8 cellular contexts compared by ENCODE assay signal in the genomic region with DNA sequence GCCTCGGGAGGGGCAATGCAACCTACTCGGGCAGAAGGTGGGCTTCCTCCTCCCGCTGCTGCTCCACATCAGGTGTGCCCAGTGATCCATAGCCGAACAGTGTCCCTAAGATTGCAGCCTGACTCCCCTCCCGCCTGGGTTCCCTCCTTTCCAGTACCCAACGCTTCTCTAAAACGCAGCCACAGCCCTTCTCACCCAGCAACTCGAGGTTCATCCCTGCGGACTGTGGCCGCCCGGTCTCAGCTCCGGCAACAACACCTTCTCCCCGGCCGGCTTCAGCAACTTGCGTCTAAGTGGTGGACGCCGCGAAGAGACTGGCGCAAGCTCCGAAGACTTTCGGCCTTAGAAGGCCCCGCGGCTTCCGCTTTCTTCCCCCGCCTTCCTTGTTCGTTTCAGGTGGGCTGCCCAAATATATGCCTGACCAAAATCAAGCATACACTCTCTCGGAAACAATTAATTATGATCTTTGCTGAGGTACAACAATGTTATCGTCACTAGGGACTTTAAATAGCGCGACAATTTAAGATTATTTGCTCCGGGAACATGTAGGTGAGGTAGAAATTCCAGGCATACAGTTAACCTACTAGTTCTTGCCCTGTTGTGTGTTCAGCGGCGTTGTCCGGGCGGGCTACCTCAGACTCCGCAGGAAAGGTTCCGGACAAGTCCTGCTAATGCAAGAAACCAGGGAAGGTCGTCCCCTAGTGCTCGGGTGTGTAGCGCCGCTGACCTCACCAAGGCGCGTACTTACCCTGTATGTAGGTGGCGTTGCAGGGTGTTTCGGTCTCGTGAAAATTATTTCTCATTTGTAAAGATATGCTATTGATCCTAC. TPM values are rescaled to one million over a fixed set of nuclear protein-coding genes. Genes with fewer than 3 reads are reported as not detected.
A peak's percentile ranks its signal among the peaks of the same experiment; 100 is the strongest.
DNase-seq lines count a peak whose midpoint lies in the region; TF ChIP-seq lines count a peak whose summit lies in the region.

A gene with protein sequence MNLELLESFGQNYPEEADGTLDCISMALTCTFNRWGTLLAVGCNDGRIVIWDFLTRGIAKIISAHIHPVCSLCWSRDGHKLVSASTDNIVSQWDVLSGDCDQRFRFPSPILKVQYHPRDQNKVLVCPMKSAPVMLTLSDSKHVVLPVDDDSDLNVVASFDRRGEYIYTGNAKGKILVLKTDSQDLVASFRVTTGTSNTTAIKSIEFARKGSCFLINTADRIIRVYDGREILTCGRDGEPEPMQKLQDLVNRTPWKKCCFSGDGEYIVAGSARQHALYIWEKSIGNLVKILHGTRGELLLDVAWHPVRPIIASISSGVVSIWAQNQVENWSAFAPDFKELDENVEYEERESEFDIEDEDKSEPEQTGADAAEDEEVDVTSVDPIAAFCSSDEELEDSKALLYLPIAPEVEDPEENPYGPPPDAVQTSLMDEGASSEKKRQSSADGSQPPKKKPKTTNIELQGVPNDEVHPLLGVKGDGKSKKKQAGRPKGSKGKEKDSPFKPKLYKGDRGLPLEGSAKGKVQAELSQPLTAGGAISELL (minus strand): TSS at position 319 of the 829 bp plus-strand sequence. CDS start 105 bp downstream, at position 214.

- H3K4me1 Mint-ChIP-seq in activated naive CD4-positive, alpha-beta T cell treated with anti-CD3 and anti-CD28 coated beads, Interleukin-2, amount 10 ng/mL, durations not matched to agents 7 days and 5 days, result peaks cover 39% of the 10 kb centered on the region

- peak within 1 kb of the TSS; percentile 97 for H3K27ac ChIP-seq in temporal lobe (ENCODE audit: low read depth, low read length)

- CTCF ChIA-PET in HEK293T (lab: Yijun Ruan, JAX), result interaction anchor here (0.7 to 1.5 kb wide), 2 partner anchors 60 to 132 kb away, joined by 3 to 4 read pairs; no protein-coding TSS in a partner anchor
- CTCF ChIA-PET in activated naive CD4-positive, alpha-beta T cell treated with anti-CD3 and anti-CD28 coated beads, Interleukin-2, amount 10 ng/mL, durations not matched to agents 7 days and 5 days (lab: Charles Lee), result interaction anchor here (0.8 to 2.0 kb wide), 9 partner anchors 10 to 319 kb away, joined by 3 to 9 read pairs (median 5); a partner anchor contains a TSS

- no peaks in the 10 kb centered on the region for H3K9me3 Mint-ChIP-seq in activated naive CD4-positive, alpha-beta T cell treated with anti-CD3 and anti-CD28 coated beads, Interleukin-2, amount 10 ng/mL, durations not matched to agents 7 days and 5 days

- peak within 1 kb of the TSS; percentile 90 for H3K4me3 Mint-ChIP-seq in activated naive CD4-positive, alpha-beta T cell treated with anti-CD3 and anti-CD28 coated beads, Interleukin-2, amount 10 ng/mL, durations not matched to agents 7 days and 5 days

- peak within 1 kb of the TSS; percentile 97 for H3K27ac Mint-ChIP-seq in activated naive CD4-positive, alpha-beta T cell treated with anti-CD3 and anti-CD28 coated beads, Interleukin-2, amount 10 ng/mL, durations not matched to agents 7 days and 5 days

- POLR2A ChIA-PET in HEK293T (lab: Yijun Ruan, JAX), result interaction anchor here (1.0 to 2.9 kb wide), 9 partner anchors 11 to 180 kb away, joined by 3 to 14 read pairs (median 4); a partner anchor contains a TSS

- DNase-seq in GM04504 (ENCODE audit: low read depth) (peak; percentile 95), HEK293T (ENCODE audit: extremely low spot score) (peak; percentile 95), MV-4-11 (lab: John Stamatoyannopoulos, UW) (peak; percentile 96), SK-N-DZ (ENCODE audit: low spot score) (peak; percentile 97), germinal center (ENCODE audit: low spot score) (peak; percentile 88), nucleus accumbens (lab: John Stamatoyannopoulos, UW) (peak; percentile 57 to 98 (median 90))
- DNase-seq in activated naive CD4-positive, alpha-beta T cell treated with anti-CD3 and anti-CD28 coated beads, Interleukin-2, amount 10 ng/mL, durations not matched to agents 7 days and 5 days, result peak; percentile 95

- H3K27me3 Mint-ChIP-seq in activated naive CD4-positive, alpha-beta T cell treated with anti-CD3 and anti-CD28 coated beads, Interleukin-2, amount 10 ng/mL, durations not matched to agents 7 days and 5 days, result no peaks in the 10 kb centered on the region

- H3K36me3 Mint-ChIP-seq in activated naive CD4-positive, alpha-beta T cell treated with anti-CD3 and anti-CD28 coated beads, Interleukin-2, amount 10 ng/mL, durations not matched to agents 7 days and 5 days, result peaks cover 10% of the 10 kb centered on the region

TF ChIP-seq in HEK293T, 16 proteins besides CTCF, POLR2A, EP300 and RAD21:
- TF ChIP-seq, protein P1, sequence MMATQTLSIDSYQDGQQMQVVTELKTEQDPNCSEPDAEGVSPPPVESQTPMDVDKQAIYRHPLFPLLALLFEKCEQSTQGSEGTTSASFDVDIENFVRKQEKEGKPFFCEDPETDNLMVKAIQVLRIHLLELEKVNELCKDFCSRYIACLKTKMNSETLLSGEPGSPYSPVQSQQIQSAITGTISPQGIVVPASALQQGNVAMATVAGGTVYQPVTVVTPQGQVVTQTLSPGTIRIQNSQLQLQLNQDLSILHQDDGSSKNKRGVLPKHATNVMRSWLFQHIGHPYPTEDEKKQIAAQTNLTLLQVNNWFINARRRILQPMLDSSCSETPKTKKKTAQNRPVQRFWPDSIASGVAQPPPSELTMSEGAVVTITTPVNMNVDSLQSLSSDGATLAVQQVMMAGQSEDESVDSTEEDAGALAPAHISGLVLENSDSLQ (IDR thresholded peaks at IDR 0.05), result 0 out of 2 replicates have a peak, but pooled peaks have one; percentile 29
- peak; percentile 88 for TF ChIP-seq ARNT (IDR thresholded peaks at IDR 0.05)
- peak; percentile 91 for TF ChIP-seq NFRKB (IDR thresholded peaks at IDR 0.05)
- TF ChIP-seq TARDBP (IDR thresholded peaks at IDR 0.05), result peak; percentile 72
- peak; percentile 93; the same call in 1 of the 2 replicates for TF ChIP-seq LEF1 (IDR thresholded peaks at IDR 0.05; ENCODE audit: borderline replicate concordance)
- peak; percentile 99 for TF ChIP-seq FOXK2 (IDR thresholded peaks at IDR 0.05)
- TF ChIP-seq ZNF384 (IDR thresholded peaks at IDR 0.05), result no peak
- no peak for TF ChIP-seq SUZ12 (IDR thresholded peaks at IDR 0.05)
- peak; percentile 75 for TF ChIP-seq ELF4 (IDR thresholded peaks at IDR 0.05)
- TF ChIP-seq FOXM1 (IDR thresholded peaks at IDR 0.05; ENCODE audit: borderline replicate concordance), result peak; percentile 93; the same call in 1 of the 2 replicates
- TF ChIP-seq HDGF (IDR thresholded peaks at IDR 0.05; ENCODE audit: borderline replicate concordance), result no peak
- no peak for TF ChIP-seq FOXA1 (IDR thresholded peaks at IDR 0.05)
- peak; percentile 97 for TF ChIP-seq CTBP1 (IDR thresholded peaks at IDR 0.05; ENCODE audit: borderline replicate concordance)
- TF ChIP-seq L3MBTL2 (conservative IDR thresholded peaks at IDR 0.05), result peak; percentile 44
TF ChIP-seq in HEK293T: peak in this region for 10.

RNA-seq across cellular contexts. Expression of the gene that starts here (rescaled TPM):
- 13.3 and 17.0 TPM in 2 replicates for polyA plus RNA-seq in SK-N-DZ (2014; cell fraction: cytosol; rRNA removed)
- 3.8 and 4.5 TPM in 2 replicates for polyA plus RNA-seq in SK-N-DZ (2014; cell fraction: nucleus; rRNA removed)
- total RNA-seq in temporal lobe, result 19.7 TPM

Comparison
In these comparisons a context has a peak if more than half of its experiments do, and no peak if none do; other contexts are left out.
1. Peak in every context shown above with its lines: DNase-seq and H3K27ac ChIP-seq.